Comparison of ENCODE assay signal across 2 cellular contexts in the genomic region with DNA sequence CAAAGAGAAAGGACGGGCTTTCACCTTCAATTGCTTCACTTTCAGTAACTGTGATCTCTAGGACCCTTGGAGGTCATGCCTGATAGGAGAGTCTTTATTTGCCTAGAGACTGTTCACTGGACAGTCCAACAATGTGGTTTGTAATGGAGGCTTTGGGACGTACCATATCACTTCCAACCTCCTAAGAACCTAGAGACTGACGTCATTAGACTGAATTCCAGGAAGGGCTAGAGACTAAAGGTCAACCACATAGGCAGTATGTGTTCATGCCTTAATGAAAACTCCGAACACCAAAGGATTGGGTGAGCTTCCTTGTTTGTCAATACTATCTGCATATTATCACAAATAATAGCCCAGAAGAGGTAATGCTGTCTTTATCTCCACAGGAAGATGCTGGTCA.
TF ChIP-seq lines count a peak whose summit lies in the region.

No MANE protein-coding gene starts in this region.

TF ChIP-seq in HEK293, 187 proteins besides CTCF, POLR2A, EP300 and RAD21 (continued from another document):
- TF ChIP-seq, protein P1, sequence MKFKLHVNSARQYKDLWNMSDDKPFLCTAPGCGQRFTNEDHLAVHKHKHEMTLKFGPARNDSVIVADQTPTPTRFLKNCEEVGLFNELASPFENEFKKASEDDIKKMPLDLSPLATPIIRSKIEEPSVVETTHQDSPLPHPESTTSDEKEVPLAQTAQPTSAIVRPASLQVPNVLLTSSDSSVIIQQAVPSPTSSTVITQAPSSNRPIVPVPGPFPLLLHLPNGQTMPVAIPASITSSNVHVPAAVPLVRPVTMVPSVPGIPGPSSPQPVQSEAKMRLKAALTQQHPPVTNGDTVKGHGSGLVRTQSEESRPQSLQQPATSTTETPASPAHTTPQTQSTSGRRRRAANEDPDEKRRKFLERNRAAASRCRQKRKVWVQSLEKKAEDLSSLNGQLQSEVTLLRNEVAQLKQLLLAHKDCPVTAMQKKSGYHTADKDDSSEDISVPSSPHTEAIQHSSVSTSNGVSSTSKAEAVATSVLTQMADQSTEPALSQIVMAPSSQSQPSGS (tag by site-specific recombination; IDR thresholded peaks at IDR 0.05; ENCODE audit: low read depth): peak; percentile 12; the same call in 1 of the 2 replicates
TF ChIP-seq in HEK293: peak in this region for 1.

TF ChIP-seq in K562, 482 proteins besides CTCF, POLR2A, EP300 and RAD21:
- TF ChIP-seq PRDM10 (IDR thresholded peaks at IDR 0.05; ENCODE audit: partially characterized antibody): peak; percentile 59
- TF ChIP-seq ATF7 (IDR thresholded peaks at IDR 0.05): 0 out of 2 replicates have a peak, but pooled peaks have one; percentile 17
- TF ChIP-seq, protein P2, sequence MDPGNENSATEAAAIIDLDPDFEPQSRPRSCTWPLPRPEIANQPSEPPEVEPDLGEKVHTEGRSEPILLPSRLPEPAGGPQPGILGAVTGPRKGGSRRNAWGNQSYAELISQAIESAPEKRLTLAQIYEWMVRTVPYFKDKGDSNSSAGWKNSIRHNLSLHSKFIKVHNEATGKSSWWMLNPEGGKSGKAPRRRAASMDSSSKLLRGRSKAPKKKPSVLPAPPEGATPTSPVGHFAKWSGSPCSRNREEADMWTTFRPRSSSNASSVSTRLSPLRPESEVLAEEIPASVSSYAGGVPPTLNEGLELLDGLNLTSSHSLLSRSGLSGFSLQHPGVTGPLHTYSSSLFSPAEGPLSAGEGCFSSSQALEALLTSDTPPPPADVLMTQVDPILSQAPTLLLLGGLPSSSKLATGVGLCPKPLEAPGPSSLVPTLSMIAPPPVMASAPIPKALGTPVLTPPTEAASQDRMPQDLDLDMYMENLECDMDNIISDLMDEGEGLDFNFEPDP (CRISPR knock-in tag; IDR thresholded peaks at IDR 0.05): no peak
